Comparison of ENCODE assay signal across 15 cellular contexts in the genomic region with DNA sequence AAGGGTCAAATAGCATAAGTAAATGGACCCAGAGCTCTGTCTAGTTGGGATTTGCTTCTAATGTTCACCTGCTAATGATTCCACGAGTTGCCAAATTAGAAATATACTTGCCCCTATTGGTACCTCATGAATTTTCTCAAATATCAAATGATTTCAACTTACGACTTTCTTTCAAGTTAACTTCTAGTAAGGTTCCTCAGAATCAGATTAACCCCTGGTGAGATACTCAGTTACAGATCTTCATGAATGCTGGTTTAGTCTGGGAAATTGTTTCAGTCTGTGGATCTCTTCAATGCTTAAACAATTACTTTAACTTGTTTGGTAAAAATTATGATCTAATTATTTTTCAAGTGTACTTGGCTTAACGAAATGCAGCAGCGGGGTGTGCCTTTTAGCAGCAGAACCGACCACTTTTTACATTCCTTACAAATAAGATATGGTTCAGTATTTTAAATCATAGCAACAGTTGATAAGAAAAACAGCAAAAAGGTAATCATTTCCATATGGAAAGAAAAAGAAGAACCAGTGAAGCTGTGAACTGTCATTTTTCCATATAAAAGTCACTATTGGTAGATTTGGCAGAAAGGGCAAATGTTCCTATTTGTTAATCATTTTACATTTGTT. TPM values are rescaled to one million over a fixed set of nuclear protein-coding genes. Genes with fewer than 3 reads are reported as not detected.
DNase-seq lines count a peak whose midpoint lies in the region; ATAC-seq and TF ChIP-seq lines count a peak whose summit lies in the region.
"Had no signal": no experiment of that assay in that cellular context is flagged by ENCODE, and none has a peak within 500 bp of the region (broad histone marks: within the 10 kb centered on the region; RNA-seq: fewer than 3 reads in every experiment).

No MANE protein-coding gene starts in this region.

- H3K4me1 Mint-ChIP-seq in activated naive CD8-positive, alpha-beta T cell treated with anti-CD3 and anti-CD28 coated beads, Interleukin-2, amount 50 U/mL, for 24 hours, result peaks cover 26% of the 10 kb centered on the region
- H3K4me1 Mint-ChIP-seq in mesothelial cell of epicardium, result peaks cover 30% of the 10 kb centered on the region

- H4K8ac ChIP-seq in neuronal stem cell (ENCODE audit: low read depth, low read length), result no peak overlapping the region

- intact Hi-C loops in HCT116 (cut with micrococcal nuclease), result no loop called here

- no peaks in the 10 kb centered on the region for H3K27me3 Mint-ChIP-seq in activated naive CD8-positive, alpha-beta T cell treated with anti-CD3 and anti-CD28 coated beads, Interleukin-2, amount 50 U/mL, for 24 hours
- no peaks in the 10 kb centered on the region for H3K27me3 Mint-ChIP-seq in mesothelial cell of epicardium (ENCODE audit: low read depth)

- no peak overlapping the region for H3K4ac ChIP-seq in neuronal stem cell (ENCODE audit: low read length)

- peaks cover 13% of the 10 kb centered on the region for H3K36me3 Mint-ChIP-seq in activated naive CD8-positive, alpha-beta T cell treated with anti-CD3 and anti-CD28 coated beads, Interleukin-2, amount 50 U/mL, for 24 hours (ENCODE audit: low read depth)
- H3K36me3 Mint-ChIP-seq in mesothelial cell of epicardium, result peaks cover 8% of the 10 kb centered on the region

- H3K4me3 Mint-ChIP-seq in activated naive CD8-positive, alpha-beta T cell treated with anti-CD3 and anti-CD28 coated beads, Interleukin-2, amount 50 U/mL, for 24 hours, result no peak overlapping the region
- H3K4me3 Mint-ChIP-seq in mesothelial cell of epicardium, result no peak overlapping the region

- POLR2A ChIA-PET in HCT116 (lab: Charles Lee), result interaction anchor here (0.8 to 1.9 kb wide), 6 partner anchors 11 to 106 kb away, joined by 3 to 8 read pairs (median 4); a partner anchor contains a TSS

- TF ChIP-seq POLR2A in HCT116 (IDR thresholded peaks at IDR 0.05; ENCODE audit: borderline replicate concordance, extremely low read depth, insufficient read depth, insufficient read length), result no peak

- H2BK12ac ChIP-seq in neuronal stem cell (ENCODE audit: low read length), result no peak overlapping the region

- no peak overlapping the region for H2BK5ac ChIP-seq in neuronal stem cell (ENCODE audit: low read length)

- H3K27ac Mint-ChIP-seq in activated naive CD8-positive, alpha-beta T cell treated with anti-CD3 and anti-CD28 coated beads, Interleukin-2, amount 50 U/mL, for 24 hours, result peak overlapping the region; percentile 47
- H3K27ac Mint-ChIP-seq in mesothelial cell of epicardium, result peak overlapping the region; percentile 85

- no peak overlapping the region for H3K14ac ChIP-seq in neuronal stem cell (ENCODE audit: low read length)

- no peak overlapping the region for H2AK5ac ChIP-seq in neuronal stem cell (ENCODE audit: low read depth, low read length)

- no peaks in the 10 kb centered on the region for H4K20me1 ChIP-seq in HCT116 (ENCODE audit: insufficient read depth)

- H3K27ac ChIP-seq in HCT116 (ENCODE audit: low read depth, low read length) (no peak overlapping the region), neuronal stem cell (replicated peaks; ENCODE audit: low read length) (no peak overlapping the region)

- H3K23ac ChIP-seq in neuronal stem cell (ENCODE audit: low read depth, low read length, poor library complexity), result no peak overlapping the region

- TF ChIP-seq CTCF in AG10803 (conservative IDR thresholded peaks at IDR 0.05; ENCODE audit: low read length), result no peak
- no peak for TF ChIP-seq CTCF in HCT116 (IDR thresholded peaks at IDR 0.05 in 2 of 3, conservative IDR thresholded peaks at IDR 0.05 in 1 of 3; ENCODE audit: borderline replicate concordance in 1 of 3, insufficient read depth in 1 of 3, low read depth in 2 of 3, low read length in 2 of 3)
- no peak for TF ChIP-seq CTCF in mesothelial cell of epicardium (IDR thresholded peaks at IDR 0.05; ENCODE audit: unreplicated experiment)

- BruUV-seq in HCT116 (replicated peaks; lab: Mats Ljungman, UMichigan), result no TSS peak

- H3K79me2 ChIP-seq in HCT116 (ENCODE audit: insufficient read depth, low read length), result no peaks in the 10 kb centered on the region

- H3K36me3 ChIP-seq in HCT116 (ENCODE audit: control insufficient read depth in 1 of 2, insufficient read depth in 2 of 2, low read length in 2 of 2) (peaks cover 4 to 9% of the 10 kb centered on the region in 2 experiments; a peak in 2 of 4 replicates), neuronal stem cell (replicated peaks in 1 of 2; ENCODE audit: control insufficient read depth in 2 of 2, insufficient read depth in 2 of 2, low read length in 2 of 2) (peaks cover 5 to 32% of the 10 kb centered on the region in 2 donors)
- H3K36me3 ChIP-seq: pancreas had no signal

- H3K9me3 Mint-ChIP-seq in activated naive CD8-positive, alpha-beta T cell treated with anti-CD3 and anti-CD28 coated beads, Interleukin-2, amount 50 U/mL, for 24 hours, result no peaks in the 10 kb centered on the region
- H3K9me3 Mint-ChIP-seq in mesothelial cell of epicardium, result no peaks in the 10 kb centered on the region

- H3K18ac ChIP-seq in neuronal stem cell (ENCODE audit: low read length), result no peak overlapping the region

- WGBS in neuronal stem cell (ENCODE audit: extremely low coverage in 2 of 2, insufficient read length in 2 of 2, insufficient replicate concordance in 1 of 2), 2 donors, result no CpG with 5 or more reads among the region's 5 CpGs

- H3K27me3 ChIP-seq in HCT116 (ENCODE audit: insufficient read depth, low read length) (no peaks in the 10 kb centered on the region), neuronal stem cell (ENCODE audit: control insufficient read depth in 3 of 3, insufficient read depth in 3 of 3, low read depth in 1 of 3, low read length in 3 of 3) (no peaks in the 10 kb centered on the region)
- H3K27me3 ChIP-seq: left lung, pancreas had no signal

- no peak for ATAC-seq in HCT116
- no peak for ATAC-seq in activated naive CD8-positive, alpha-beta T cell treated with anti-CD3 and anti-CD28 coated beads, Interleukin-2, amount 50 U/mL, for 24 hours
- no peak for ATAC-seq in GM19351 (IDR thresholded peaks at IDR 0.05; ENCODE audit: unreplicated experiment)
- ATAC-seq: left lung, pancreas, Right ventricle myocardium inferior had no signal

- DNase-seq in AG10803 (ENCODE audit: low read depth), result peak; percentile 84
- DNase-seq in HCT116 (ENCODE audit: low read depth, low spot score), result no peak
- DNase-seq in activated naive CD8-positive, alpha-beta T cell treated with anti-CD3 and anti-CD28 coated beads, Interleukin-2, amount 50 U/mL, for 24 hours, result no peak
- no peak for DNase-seq in mesothelial cell of epicardium (ENCODE audit: low spot score in 2 of 2, unreplicated experiment in 2 of 2)
- no peak for DNase-seq in NCI-H2029 treated with DMSO at 0.1 percent for 48 hours (lab: John Stamatoyannopoulos, UW)
- no peak for DNase-seq in midbrain (lab: John Stamatoyannopoulos, UW)
- no peak for DNase-seq in neuronal stem cell (ENCODE audit: low spot score)
- DNase-seq: cortex of kidney; KG1; NCI-H2029; pancreas; stimulated activated CD4-positive, alpha-beta T cell treated with anti-CD3 and anti-CD28 coated beads, Interleukin-4, amount 100 ng/mL, for 1 hour had no signal

- RAD21 ChIA-PET in HCT116 (lab: Charles Lee; ENCODE audit: low non-redundant PET in 1 of 2, low total read pairs in 2 of 2, uncharacterized antibody in 2 of 2, unreplicated experiment in 2 of 2), result interaction anchor here (0.7 to 1.6 kb wide), 4 partner anchors 104 to 163 kb away, joined by 3 to 12 read pairs (median 10); no protein-coding TSS in a partner anchor

- no peak overlapping the region for H2BK120ac ChIP-seq in neuronal stem cell (ENCODE audit: low read depth, low read length)

- no peak overlapping the region for H3K4me3 ChIP-seq in AG10803 (ENCODE audit: low read length)
- H3K4me3 ChIP-seq in HCT116 (replicated peaks in 1 of 2; ENCODE audit: low read depth in 1 of 2, low read length in 2 of 2), result no peak overlapping the region
- no peak overlapping the region for H3K4me3 ChIP-seq in neuronal stem cell (ENCODE audit: low read length in 2 of 2)
- H3K4me3 ChIP-seq: left lung, pancreas had no signal

- TF ChIP-seq RAD21 in HCT116 (IDR thresholded peaks at IDR 0.05; ENCODE audit: low read depth), result 0 out of 2 replicates have a peak, but pooled peaks have one; percentile 1

- H3K4me2 ChIP-seq in HCT116 (ENCODE audit: low read length) (no peak overlapping the region), neuronal stem cell (ENCODE audit: insufficient read depth, low read length, poor library complexity, severe bottlenecking) (no peak overlapping the region)

- no peak overlapping the region for H3K9ac ChIP-seq in HCT116 (ENCODE audit: low read length)
- H3K9ac ChIP-seq in neuronal stem cell (ENCODE audit: low read depth, low read length, poor library complexity), result no peak overlapping the region

- H2AFZ ChIP-seq in HCT116 (ENCODE audit: low read depth, low read length, poor library complexity, severe bottlenecking), result no peak overlapping the region
- no peak overlapping the region for H2AFZ ChIP-seq in neuronal stem cell (ENCODE audit: low read length)

- H3K79me1 ChIP-seq in neuronal stem cell (ENCODE audit: low read depth, low read length), result no peaks in the 10 kb centered on the region

- H3K9me3 ChIP-seq in HCT116 (ENCODE audit: control insufficient read depth in 1 of 2, insufficient read depth in 1 of 2, low read depth in 1 of 2, low read length in 2 of 2) (no peaks in the 10 kb centered on the region), neuronal stem cell (replicated peaks in 1 of 2; ENCODE audit: control insufficient read depth in 2 of 2, insufficient read depth in 1 of 2, low read depth in 1 of 2, low read length in 2 of 2) (no peaks in the 10 kb centered on the region)
- H3K9me3 ChIP-seq: left lung, pancreas had no signal

- no peaks in the 10 kb centered on the region for H3K9me2 ChIP-seq in HCT116 (ENCODE audit: insufficient read depth)

- H3K4me1 ChIP-seq in HCT116 (ENCODE audit: control insufficient read depth in 1 of 2, insufficient read depth in 2 of 2, low read length in 2 of 2) (peaks cover 28 to 45% of the 10 kb centered on the region in 2 experiments), neuronal stem cell (ENCODE audit: control insufficient read depth in 2 of 2, insufficient read depth in 1 of 2, low read depth in 1 of 2, low read length in 2 of 2) (peaks cover under 1 to 3% of the 10 kb centered on the region in 2 donors)

- H4K91ac ChIP-seq in neuronal stem cell (ENCODE audit: low read depth, low read length, poor library complexity), result no peak overlapping the region

- CTCF ChIA-PET in HCT116 (lab: Charles Lee), result interaction anchor here (0.5 to 3.7 kb wide), 10 partner anchors 9 to 548 kb away, joined by 3 to 57 read pairs (median 7); a partner anchor contains a TSS

- no peak overlapping the region for H2BK15ac ChIP-seq in neuronal stem cell (ENCODE audit: low read length)

TF ChIP-seq in HCT116, 20 proteins besides CTCF, POLR2A, EP300 and RAD21 (continues in another document):
- TF ChIP-seq EZH2 (IDR thresholded peaks at IDR 0.05), result no peak

RNA-seq across cellular contexts. Expression of a gene that starts 34.5 kb away (rescaled TPM):
- 13.0 TPM for total RNA-seq in HCT116 (2021; ENCODE audit: unreplicated experiment)
- 7.9 and 11.9 TPM in 2 replicates for polyA plus RNA-seq in HCT116 (2012)
- total RNA-seq in mesothelial cell of epicardium, result 10.5 to 13.9 TPM (median 13.0 TPM) in 3 replicates
- 22.7 TPM for polyA plus RNA-seq in neuronal stem cell (2013, experiment 1 of 2)
- polyA plus RNA-seq in neuronal stem cell (2013, experiment 2 of 2), result 25.6 TPM

RNA-seq across cellular contexts. Expression of a gene that starts 34.6 kb away (rescaled TPM):
- total RNA-seq in HCT116 (2021; ENCODE audit: unreplicated experiment), result 75.7 TPM
- polyA plus RNA-seq in HCT116 (2012), result 19.3 and 30.2 TPM in 2 replicates
- 42.3 to 49.9 TPM (median 42.8 TPM) in 3 replicates for total RNA-seq in mesothelial cell of epicardium
- polyA plus RNA-seq in neuronal stem cell (2013, experiment 1 of 2), result 15.0 TPM
- polyA plus RNA-seq in neuronal stem cell (2013, experiment 2 of 2), result 15.7 TPM
